9 cellular contexts compared by ENCODE assay signal in the genomic region with DNA sequence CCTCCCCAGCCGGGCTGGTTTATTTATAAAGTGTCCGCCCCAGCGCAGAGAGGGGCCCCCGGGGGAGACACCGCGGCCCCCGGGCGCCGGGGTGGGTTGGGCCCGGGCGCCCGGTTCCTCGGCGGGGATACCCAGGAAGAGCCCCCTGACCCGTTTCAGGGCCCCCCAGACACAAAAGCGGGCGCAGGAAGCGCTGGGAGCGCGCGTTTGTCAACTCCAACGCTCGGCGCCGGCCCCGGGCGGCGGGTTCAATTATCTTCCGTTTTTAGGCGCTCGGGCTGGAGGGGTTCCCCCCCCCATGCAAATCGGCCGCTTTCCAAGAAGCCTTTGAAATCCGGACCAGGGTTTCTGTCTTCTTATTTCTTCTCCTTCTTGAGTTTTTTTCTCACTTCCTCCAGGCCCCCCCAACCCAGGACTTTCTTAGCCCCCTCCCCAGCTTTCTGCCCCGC. TPM values are rescaled to one million over a fixed set of nuclear protein-coding genes. Genes with fewer than 3 reads are reported as not detected.
DNase-seq lines count a peak whose midpoint lies in the region; ATAC-seq and TF ChIP-seq lines count a peak whose summit lies in the region.
"Had no signal": no experiment of that assay in that cellular context is flagged by ENCODE, and none has a peak within 500 bp of the region (broad histone marks: within the 10 kb centered on the region; RNA-seq: fewer than 3 reads in every experiment).

No MANE protein-coding gene starts in this region.

- peak; percentile 61 for DNase-seq in GM03348 (ENCODE audit: low spot score)
- no peak for DNase-seq in LNCaP clone FGC (ENCODE audit: low read depth)
- peak; percentile 76 for DNase-seq in left ventricle myocardium superior
- no peak for DNase-seq in gastrocnemius medialis
- no peak for DNase-seq in DMS79 (lab: John Stamatoyannopoulos, UW)

- intact Hi-C loops in left ventricle myocardium superior (cut with micrococcal nuclease): no loop called here
- intact Hi-C loops in gastrocnemius medialis (cut with DNase I; ENCODE audit: low total_unique reads): loop anchor here (5.0 to 10.0 kb wide), 2 partner anchors 262 to 266 kb away; partner anchors contain the start of gene RNF126

- no peaks in the 10 kb centered on the region for H3K36me3 ChIP-seq in gastrocnemius medialis

- no peaks in the 10 kb centered on the region for H3K4me1 Mint-ChIP-seq in activated T-helper 17 cell treated with anti-CD3 and anti-CD28 coated beads, Interleukin-2, amount 50 U/mL, for 72 hours

- in situ Hi-C loops in gastrocnemius medialis (cut with MboI; ENCODE audit: low sequenced_read_pairs in 4 of 4): loop anchor here in 1 of 4 donors (10.0 kb wide), 1 partner anchor 152 kb away; no protein-coding TSS in a partner anchor

- no peaks in the 10 kb centered on the region for H3K27me3 ChIP-seq in gastrocnemius medialis

- H3K27ac Mint-ChIP-seq in activated T-helper 17 cell treated with anti-CD3 and anti-CD28 coated beads, Interleukin-2, amount 50 U/mL, for 72 hours: no peak overlapping the region

- H3K9me3 Mint-ChIP-seq in activated T-helper 17 cell treated with anti-CD3 and anti-CD28 coated beads, Interleukin-2, amount 50 U/mL, for 72 hours: no peaks in the 10 kb centered on the region

- no peaks in the 10 kb centered on the region for H3K27me3 Mint-ChIP-seq in activated T-helper 17 cell treated with anti-CD3 and anti-CD28 coated beads, Interleukin-2, amount 50 U/mL, for 72 hours

- TF ChIP-seq CTCF in LNCaP clone FGC (IDR thresholded peaks at IDR 0.05; ENCODE audit: control insufficient read depth, extremely low read depth, insufficient read depth) (no peak), gastrocnemius medialis (IDR thresholded peaks at IDR 0.05 in 4 of 5, conservative IDR thresholded peaks at IDR 0.05 in 1 of 5) (no peak)

- peaks cover 5 to 19% of the 10 kb centered on the region in 2 donors for H3K4me1 ChIP-seq in gastrocnemius medialis

- H3K4me3 ChIP-seq in LNCaP clone FGC (ENCODE audit: low read depth, low read length) (peak overlapping the region; percentile 92), gastrocnemius medialis (peak overlapping the region; percentile 86 to 96 (median 93))

- H3K4me3 Mint-ChIP-seq in activated T-helper 17 cell treated with anti-CD3 and anti-CD28 coated beads, Interleukin-2, amount 50 U/mL, for 72 hours: peak overlapping the region; percentile 68

- no peaks in the 10 kb centered on the region for H3K9me3 ChIP-seq in gastrocnemius medialis

- TF ChIP-seq POLR2A in gastrocnemius medialis (IDR thresholded peaks at IDR 0.05): no peak

- H3K27ac ChIP-seq in gastrocnemius medialis: peak overlapping the region; percentile 74 to 91 (median 86)

- no peak for ATAC-seq in activated T-helper 17 cell treated with anti-CD3 and anti-CD28 coated beads, Interleukin-2, amount 50 U/mL, for 72 hours (replicated peaks)
- ATAC-seq in left ventricle myocardium superior (no peak), gastrocnemius medialis (no peak), HG02588 (IDR thresholded peaks at IDR 0.05; ENCODE audit: unreplicated experiment) (no peak), GM21360 (IDR thresholded peaks at IDR 0.05; ENCODE audit: unreplicated experiment) (no peak)

- peaks cover 21% of the 10 kb centered on the region for H3K36me3 Mint-ChIP-seq in activated T-helper 17 cell treated with anti-CD3 and anti-CD28 coated beads, Interleukin-2, amount 50 U/mL, for 72 hours (ENCODE audit: low read depth)

RNA-seq across cellular contexts. Expression of gene ARID3A, which starts 0.8 kb away (rescaled TPM):
- total RNA-seq in activated T-helper 17 cell treated with anti-CD3 and anti-CD28 coated beads, Interleukin-2, amount 50 U/mL, for 72 hours: 10 to 100 TPM; 50.3 to 79.3 TPM
- total RNA-seq in left ventricle myocardium superior (5.7 TPM), gastrocnemius medialis (1 to 10 TPM; 1.8 to 9.9 (median 7.8) TPM)

RNA-seq across cellular contexts. Expression of gene KISS1R, which starts 9.5 kb away (rescaled TPM):
- 10 to 100 TPM; 17.5 to 53.1 TPM for total RNA-seq in activated T-helper 17 cell treated with anti-CD3 and anti-CD28 coated beads, Interleukin-2, amount 50 U/mL, for 72 hours
- total RNA-seq in left ventricle myocardium superior: not detected
- total RNA-seq in gastrocnemius medialis: not detected

RNA-seq across cellular contexts. Expression of gene R3HDM4, which starts 13.6 kb away (rescaled TPM):
- total RNA-seq in activated T-helper 17 cell treated with anti-CD3 and anti-CD28 coated beads, Interleukin-2, amount 50 U/mL, for 72 hours: 10 to 100 TPM; 78.5 to 79.3 TPM
- total RNA-seq in left ventricle myocardium superior: 20.0 TPM
- 10 to 100 TPM; 37.2 to 49.1 (median 44.3) TPM for total RNA-seq in gastrocnemius medialis

RNA-seq across cellular contexts. Expression of gene RNU6-9, which starts 33.3 kb away (rescaled TPM):
- not detected for total RNA-seq in activated T-helper 17 cell treated with anti-CD3 and anti-CD28 coated beads, Interleukin-2, amount 50 U/mL, for 72 hours
- total RNA-seq in left ventricle myocardium superior (not detected), gastrocnemius medialis (not detected)
- total RNA-seq: activated CD8-positive, alpha-beta memory T cell treated with anti-CD3 and anti-CD28 coated beads for 36 hours had no signal

RNA-seq across cellular contexts. Expression of gene MED16, which starts 33.6 kb away (rescaled TPM):
- total RNA-seq in activated T-helper 17 cell treated with anti-CD3 and anti-CD28 coated beads, Interleukin-2, amount 50 U/mL, for 72 hours: 10 to 100 TPM; 60.4 to 64.1 TPM
- 23.7 TPM for total RNA-seq in left ventricle myocardium superior
- 10 to 100 TPM; 22.0 to 67.6 (median 54.6) TPM for total RNA-seq in gastrocnemius medialis

Comparison
In these comparisons a context has a peak if more than half of its experiments do, and no peak if none do; other contexts are left out.
1. DNase-seq: peak in GM03348 (single experiment) and left ventricle myocardium superior (single experiment); none in LNCaP clone FGC (single experiment), gastrocnemius medialis (0 of 2) and DMS79 (single experiment).
2. RNA of gene KISS1R, which starts 9.5 kb away (total RNA-seq): 17.5 to 53.1 TPM in activated T-helper 17 cell treated with anti-CD3 and anti-CD28 coated beads, Interleukin-2, amount 50 U/mL, for 72 hours; not detected in left ventricle myocardium superior (single experiment) and not detected in gastrocnemius medialis; every median in the first group is over 10 times any median in the second.